Comparison of ENCODE assay signal across 14 cellular contexts in the genomic region with DNA sequence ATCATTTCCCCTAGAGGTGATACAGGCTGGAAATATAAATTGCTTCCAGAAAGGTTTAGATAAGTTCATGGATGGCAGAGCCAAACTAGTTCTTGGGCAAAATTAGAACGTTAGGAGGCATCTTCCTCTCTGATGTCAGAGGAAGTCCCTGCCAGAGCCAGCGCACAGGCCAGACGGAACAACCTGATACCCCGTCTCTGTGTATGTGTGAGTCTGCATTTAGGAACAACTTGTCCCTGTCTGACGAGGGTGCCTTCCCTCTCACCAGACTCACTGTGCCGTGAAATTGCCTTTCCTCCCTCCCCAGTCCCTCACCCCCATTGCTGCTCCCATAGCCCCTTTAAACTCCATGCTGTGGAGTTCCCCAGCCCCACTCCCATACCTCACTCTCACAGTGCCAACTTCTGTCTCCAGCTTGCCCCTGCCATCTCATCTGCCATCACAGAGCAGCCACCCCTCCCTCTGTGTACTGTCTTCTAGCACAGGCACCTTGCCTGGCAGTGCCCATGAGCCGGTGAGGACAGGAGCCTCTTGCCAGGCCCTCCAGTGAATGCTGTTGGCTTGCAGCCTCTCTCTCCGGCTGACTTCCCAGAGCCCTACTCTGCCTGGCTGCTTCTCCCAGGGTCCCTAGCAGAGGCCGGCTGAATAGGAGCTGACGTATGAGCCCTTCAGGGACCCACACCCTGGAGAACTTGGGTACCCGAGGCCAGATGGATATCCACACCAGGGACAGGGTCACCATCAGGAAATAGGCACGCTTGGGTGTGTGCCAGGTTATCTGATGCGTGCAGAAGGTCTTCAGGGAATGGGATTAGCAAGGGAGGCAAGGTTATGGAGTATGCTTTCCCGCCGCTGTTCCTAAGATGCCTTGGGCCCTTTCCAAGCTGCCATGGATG. TPM values are rescaled to one million over a fixed set of nuclear protein-coding genes. Genes with fewer than 3 reads are reported as not detected.
DNase-seq lines count a peak whose midpoint lies in the region; TF ChIP-seq lines count a peak whose summit lies in the region.
"Had no signal": no experiment of that assay in that cellular context is flagged by ENCODE, and none has a peak within 500 bp of the region (broad histone marks: within the 10 kb centered on the region; RNA-seq: fewer than 3 reads in every experiment).

No MANE protein-coding gene starts in this region.

- DNase-seq in DMS 273 (lab: John Stamatoyannopoulos, UW; ENCODE audit: unreplicated experiment) (peak; percentile 69), DMS 273 treated with DMSO at 0.1 percent for 48 hours (lab: John Stamatoyannopoulos, UW) (no peak), NCI-H2029 (lab: John Stamatoyannopoulos, UW) (peak; percentile 64), NCI-H82 (lab: John Stamatoyannopoulos, UW) (peak; percentile 80), dorsolateral prefrontal cortex (peak in 3 of 10 donors; percentile 69 to 91 (median 70)), SW480 (ENCODE audit: low spot score) (no peak), SHP77 (lab: John Stamatoyannopoulos, UW) (no peak), NCI-H1048 (lab: John Stamatoyannopoulos, UW) (no peak)
- DNase-seq: NCI-H146 had no signal

- intact Hi-C loops in dorsolateral prefrontal cortex (cut with DNase I): no loop called here

- TF ChIP-seq CTCF in dorsolateral prefrontal cortex (IDR thresholded peaks at IDR 0.05 in 54 of 56, conservative IDR thresholded peaks at IDR 0.05 in 2 of 56; ENCODE audit: low read depth in 1 of 56, partially characterized antibody in 56 of 56): no peak

- peak overlapping the region in 33 of 59 donors; percentile 2 to 74 (median 41) for H3K27ac ChIP-seq in dorsolateral prefrontal cortex
- H3K27ac ChIP-seq: 22Rv1, BLaER1 had no signal

- no peak overlapping the region for H3K4me3 ChIP-seq in dorsolateral prefrontal cortex
- H3K4me3 ChIP-seq: BLaER1 had no signal

- peaks cover 0 to 12% (median 0%) of the 10 kb centered on the region in 45 donors for H3K27me3 ChIP-seq in dorsolateral prefrontal cortex

RNA-seq across cellular contexts. Expression of gene UNC5A, which starts 26.7 kb away (rescaled TPM):
- total RNA-seq in dorsolateral prefrontal cortex: 100 to 1,000 TPM in 13 of 120 experiments, 10 to 100 TPM in 107; 23.7 to 116 (median 81.0) TPM
- total RNA-seq: CD8-positive, alpha-beta T cell; HFFc6; OCI-LY7 had no signal

Comparison
In these comparisons a context has a peak if more than half of its experiments do, and no peak if none do; other contexts are left out.
1. DNase-seq: peak in DMS 273 (single experiment), NCI-H2029 (single experiment) and NCI-H82 (single experiment); none in DMS 273 treated with DMSO at 0.1 percent for 48 hours (single experiment), SW480 (single experiment), SHP77 (0 of 2) and NCI-H1048 (single experiment).